ENCODE assay signal across 15 cellular contexts in genomic region chr20:836188-836587, GRCh38. TPM values are rescaled to one million over a fixed set of nuclear protein-coding genes. Genes with fewer than 3 reads are reported as not detected.
A peak's percentile ranks its signal among the peaks of the same experiment; 100 is the strongest.
DNase-seq lines count a peak whose midpoint lies in the region; ATAC-seq, FAIRE-seq and TF ChIP-seq lines count a peak whose summit lies in the region.
"Had no signal": no experiment of that assay in that cellular context is flagged by ENCODE, and none has a peak within 500 bp of the region (broad histone marks: within the 10 kb centered on the region; RNA-seq: fewer than 3 reads in every experiment).

No MANE protein-coding gene starts in this region.

- no peaks in the 10 kb centered on the region for H3K36me3 ChIP-seq in suprapubic skin
- H3K36me3 ChIP-seq: vagina had no signal

- POLR2A ChIA-PET in activated CD8-positive, alpha-beta T cell treated with anti-CD3 and anti-CD28 coated beads, Interleukin-2, amount 10 ng/mL, durations not matched to agents 7 days and 5 days (lab: Charles Lee), result interaction anchor here (1.0 kb wide), 1 partner anchor 11 kb away, joined by 3 read pairs; no protein-coding TSS in a partner anchor

- no peak for ATAC-seq in activated CD8-positive, alpha-beta T cell treated with anti-CD3 and anti-CD28 coated beads, Interleukin-2, amount 10 ng/mL, durations not matched to agents 7 days and 5 days
- ATAC-seq in natural killer cell treated with Interleukin-12 subunit alpha and Interleukin-12 subunit beta and Interleukin-15 and Interleukin-18, amount 100 ng/mL, for 72 hours, result no peak
- no peak for ATAC-seq in GM18858 (IDR thresholded peaks at IDR 0.05; ENCODE audit: unreplicated experiment)
- ATAC-seq: body of pancreas had no signal

- H3K4me3 Mint-ChIP-seq in activated CD4-positive, alpha-beta T cell treated with anti-CD3 and anti-CD28 coated beads, Interleukin-2, amount 10 ng/mL, durations not matched to agents 24 days and 14 days, result peak overlapping the region; percentile 81
- H3K4me3 Mint-ChIP-seq in activated CD8-positive, alpha-beta T cell treated with anti-CD3 and anti-CD28 coated beads, Interleukin-2, amount 10 ng/mL, durations not matched to agents 7 days and 5 days, result no peak overlapping the region
- H3K4me3 Mint-ChIP-seq in natural killer cell treated with Interleukin-12 subunit alpha and Interleukin-12 subunit beta and Interleukin-15 and Interleukin-18, amount 100 ng/mL, for 72 hours, result peak overlapping the region; percentile 91

- no peak overlapping the region for H3K27ac ChIP-seq in suprapubic skin
- H3K27ac ChIP-seq: GM23248, vagina had no signal

- 97% methylated on average over 1 of the region's 1 CpG for WGBS in suprapubic skin

- no peak for TF ChIP-seq CTCF in suprapubic skin (IDR thresholded peaks at IDR 0.05)

- no peak overlapping the region for H3K4me3 ChIP-seq in suprapubic skin
- H3K4me3 ChIP-seq: body of pancreas, GM23248, vagina had no signal

- TF ChIP-seq POLR2A in suprapubic skin (IDR thresholded peaks at IDR 0.05), result no peak

- CTCF ChIA-PET in activated CD8-positive, alpha-beta T cell treated with anti-CD3 and anti-CD28 coated beads, Interleukin-2, amount 10 ng/mL, durations not matched to agents 7 days and 5 days (lab: Charles Lee), result no interaction called here

- FAIRE-seq in GM19239 (lab: Jason Lieb, UNC), result peak; percentile 23
- FAIRE-seq: A204.1 had no signal

- no peaks in the 10 kb centered on the region for H3K9me3 Mint-ChIP-seq in activated CD4-positive, alpha-beta T cell treated with anti-CD3 and anti-CD28 coated beads, Interleukin-2, amount 10 ng/mL, durations not matched to agents 24 days and 14 days
- H3K9me3 Mint-ChIP-seq in activated CD8-positive, alpha-beta T cell treated with anti-CD3 and anti-CD28 coated beads, Interleukin-2, amount 10 ng/mL, durations not matched to agents 7 days and 5 days (ENCODE audit: insufficient read depth), result no peaks in the 10 kb centered on the region
- no peaks in the 10 kb centered on the region for H3K9me3 Mint-ChIP-seq in natural killer cell treated with Interleukin-12 subunit alpha and Interleukin-12 subunit beta and Interleukin-15 and Interleukin-18, amount 100 ng/mL, for 72 hours

- H3K4me1 Mint-ChIP-seq in activated CD4-positive, alpha-beta T cell treated with anti-CD3 and anti-CD28 coated beads, Interleukin-2, amount 10 ng/mL, durations not matched to agents 24 days and 14 days, result peaks cover 53% of the 10 kb centered on the region
- peaks cover 51% of the 10 kb centered on the region for H3K4me1 Mint-ChIP-seq in activated CD8-positive, alpha-beta T cell treated with anti-CD3 and anti-CD28 coated beads, Interleukin-2, amount 10 ng/mL, durations not matched to agents 7 days and 5 days (ENCODE audit: low read depth)
- peaks cover 40 to 44% of the 10 kb centered on the region in 2 donors for H3K4me1 Mint-ChIP-seq in natural killer cell treated with Interleukin-12 subunit alpha and Interleukin-12 subunit beta and Interleukin-15 and Interleukin-18, amount 100 ng/mL, for 72 hours (ENCODE audit: low read depth in 2 of 2)

- intact Hi-C loops in activated CD4-positive, alpha-beta T cell treated with anti-CD3 and anti-CD28 coated beads, Interleukin-2, amount 10 ng/mL, durations not matched to agents 24 days and 14 days (cut with micrococcal nuclease), result loop anchor here (10.0 kb wide), 1 partner anchor 849 kb away; no protein-coding TSS in a partner anchor

- no peaks in the 10 kb centered on the region for H3K27me3 Mint-ChIP-seq in activated CD4-positive, alpha-beta T cell treated with anti-CD3 and anti-CD28 coated beads, Interleukin-2, amount 10 ng/mL, durations not matched to agents 24 days and 14 days
- no peaks in the 10 kb centered on the region for H3K27me3 Mint-ChIP-seq in activated CD8-positive, alpha-beta T cell treated with anti-CD3 and anti-CD28 coated beads, Interleukin-2, amount 10 ng/mL, durations not matched to agents 7 days and 5 days (ENCODE audit: low read depth)
- H3K27me3 Mint-ChIP-seq in natural killer cell treated with Interleukin-12 subunit alpha and Interleukin-12 subunit beta and Interleukin-15 and Interleukin-18, amount 100 ng/mL, for 72 hours, result no peaks in the 10 kb centered on the region

- H3K4me1 ChIP-seq in suprapubic skin, result peaks cover 37% of the 10 kb centered on the region

- no peaks in the 10 kb centered on the region for H3K9me3 ChIP-seq in suprapubic skin
- H3K9me3 ChIP-seq: body of pancreas, vagina had no signal

- DNase-seq in activated CD4-positive, alpha-beta T cell treated with anti-CD3 and anti-CD28 coated beads, Interleukin-2, amount 10 ng/mL, durations not matched to agents 24 days and 14 days, result no peak
- DNase-seq in activated CD4-positive, alpha-beta T cell treated with anti-CD3 and anti-CD28 coated beads for 4 hours, result no peak
- no peak for DNase-seq in GM19239 (ENCODE audit: insufficient read length, low spot score)
- DNase-seq in activated CD8-positive, alpha-beta T cell treated with anti-CD3 and anti-CD28 coated beads, Interleukin-2, amount 10 ng/mL, durations not matched to agents 7 days and 5 days, result no peak
- no peak for DNase-seq in natural killer cell treated with Interleukin-12 subunit alpha and Interleukin-12 subunit beta and Interleukin-15 and Interleukin-18, amount 100 ng/mL, for 72 hours (ENCODE audit: low spot score)
- DNase-seq in suprapubic skin (ENCODE audit: low spot score in 2 of 2), result no peak
- DNase-seq in NCI-H1092 (lab: John Stamatoyannopoulos, UW), result no peak
- DNase-seq: activated effector memory CD4-positive, alpha-beta T cell treated with Interleukin-2 at 50 U/mL for 16 hours; NCI-H1105; SHP77 had no signal

- H3K36me3 Mint-ChIP-seq in activated CD4-positive, alpha-beta T cell treated with anti-CD3 and anti-CD28 coated beads, Interleukin-2, amount 10 ng/mL, durations not matched to agents 24 days and 14 days (ENCODE audit: low read depth), result peaks cover 15% of the 10 kb centered on the region
- H3K36me3 Mint-ChIP-seq in activated CD8-positive, alpha-beta T cell treated with anti-CD3 and anti-CD28 coated beads, Interleukin-2, amount 10 ng/mL, durations not matched to agents 7 days and 5 days (ENCODE audit: low read depth), result peaks cover 27% of the 10 kb centered on the region
- H3K36me3 Mint-ChIP-seq in natural killer cell treated with Interleukin-12 subunit alpha and Interleukin-12 subunit beta and Interleukin-15 and Interleukin-18, amount 100 ng/mL, for 72 hours, result peaks cover 4% of the 10 kb centered on the region

- H3K27me3 ChIP-seq in suprapubic skin, result peaks cover 5% of the 10 kb centered on the region
- H3K27me3 ChIP-seq: body of pancreas, vagina had no signal

- peak overlapping the region; percentile 82 for H3K27ac Mint-ChIP-seq in activated CD4-positive, alpha-beta T cell treated with anti-CD3 and anti-CD28 coated beads, Interleukin-2, amount 10 ng/mL, durations not matched to agents 24 days and 14 days
- peak overlapping the region; percentile 49 for H3K27ac Mint-ChIP-seq in activated CD8-positive, alpha-beta T cell treated with anti-CD3 and anti-CD28 coated beads, Interleukin-2, amount 10 ng/mL, durations not matched to agents 7 days and 5 days
- H3K27ac Mint-ChIP-seq in natural killer cell treated with Interleukin-12 subunit alpha and Interleukin-12 subunit beta and Interleukin-15 and Interleukin-18, amount 100 ng/mL, for 72 hours, result peak overlapping the region; percentile 82 to 93

- TF ChIP-seq EP300 in suprapubic skin (IDR thresholded peaks at IDR 0.05), result no peak

RNA-seq across cellular contexts. Expression of gene FAM110A, which starts 2.7 kb away (rescaled TPM):
- 13.3 and 15.4 TPM in 2 replicates for total RNA-seq in activated CD4-positive, alpha-beta T cell treated with anti-CD3 and anti-CD28 coated beads, Interleukin-2, amount 10 ng/mL, durations not matched to agents 24 days and 14 days
- total RNA-seq in activated CD8-positive, alpha-beta T cell treated with anti-CD3 and anti-CD28 coated beads, Interleukin-2, amount 10 ng/mL, durations not matched to agents 7 days and 5 days, result 10 to 100 TPM; 35.9 to 36.3 TPM
- total RNA-seq in natural killer cell treated with Interleukin-12 subunit alpha and Interleukin-12 subunit beta and Interleukin-15 and Interleukin-18, amount 100 ng/mL, for 72 hours, result 10 to 100 TPM; 29.6 to 58.2 TPM
- total RNA-seq in suprapubic skin, result 10 to 100 TPM; 16.9 to 57.0 (median 37.7) TPM
